In genomic region chr3:10816019-10816862, GRCh38 we compare ENCODE assay signal across 12 cellular contexts. TPM values are rescaled to one million over a fixed set of nuclear protein-coding genes. Genes with fewer than 3 reads are reported as not detected.
DNase-seq lines count a peak whose midpoint lies in the region; ATAC-seq and TF ChIP-seq lines count a peak whose summit lies in the region.
"Had no signal": no experiment of that assay in that cellular context is flagged by ENCODE, and none has a peak within 500 bp of the region (broad histone marks: within the 10 kb centered on the region; RNA-seq: fewer than 3 reads in every experiment).

SLC6A11 (plus strand) TSS chr3:10816228; CDS start chr3:10816266, 38 bp downstream.

- H3K27ac ChIP-seq in endodermal cell (ENCODE audit: low read depth, low read length) (no peak within 1 kb of the TSS), mesendoderm (ENCODE audit: low read depth, low read length) (no peak within 1 kb of the TSS)
- H3K27ac ChIP-seq: epithelial cell of prostate had no signal

- H3K4ac ChIP-seq in mesendoderm (ENCODE audit: low read depth, low read length), result no peak within 1 kb of the TSS

- H3K9ac ChIP-seq in endodermal cell (ENCODE audit: extremely low read depth, low read length, poor library complexity, severe bottlenecking) (no peak within 1 kb of the TSS), mesendoderm (ENCODE audit: low read length) (peak within 1 kb of the TSS; percentile 12)

- H3K4me3 Mint-ChIP-seq in endodermal cell (peak within 1 kb of the TSS; percentile 47), type B pancreatic cell (peak within 1 kb of the TSS; percentile 83)
- no peak within 1 kb of the TSS for H3K4me3 Mint-ChIP-seq in activated T-cell treated with anti-CD3 and anti-CD28 coated beads, Interleukin-2, amount 50 U/mL, for 24 hours
- H3K4me3 Mint-ChIP-seq: T-helper 1 cell treated with Interleukin-12 subunit alpha and Interleukin-12 subunit beta and Interleukin-4 antibody, amounts not matched to agents 30 μg/mL and 1 μg/mL, for 36 hours had no signal

- no peaks in the 10 kb centered on the region for H3K4me1 ChIP-seq in endodermal cell (ENCODE audit: control insufficient read depth, insufficient read depth, low read length)
- H3K4me1 ChIP-seq in mesendoderm (ENCODE audit: control insufficient read depth, low read depth, low read length), result no peaks in the 10 kb centered on the region

- H3K36me3 ChIP-seq in endodermal cell (ENCODE audit: control insufficient read depth, insufficient read depth, low read length) (no peaks in the 10 kb centered on the region), mesendoderm (ENCODE audit: control insufficient read depth, insufficient read depth, low read length) (no peaks in the 10 kb centered on the region)

- no peak within 1 kb of the TSS for H2BK5ac ChIP-seq in mesendoderm (ENCODE audit: low read length)

- no peak within 1 kb of the TSS for H3K18ac ChIP-seq in mesendoderm (ENCODE audit: low read length)

- H2AK5ac ChIP-seq in mesendoderm (ENCODE audit: low read length), result no peak within 1 kb of the TSS

- no peaks in the 10 kb centered on the region for H3K9me3 ChIP-seq in endodermal cell (ENCODE audit: control insufficient read depth, low read length)

- peak within 1 kb of the TSS; percentile 58 for H3K56ac ChIP-seq in mesendoderm (ENCODE audit: low read length)

- H3K27me3 Mint-ChIP-seq in endodermal cell (ENCODE audit: insufficient read depth) (peaks cover 70% of the 10 kb centered on the region), type B pancreatic cell (peaks cover 65% of the 10 kb centered on the region)
- H3K27me3 Mint-ChIP-seq in activated T-cell treated with anti-CD3 and anti-CD28 coated beads, Interleukin-2, amount 50 U/mL, for 24 hours, result peaks cover 53% of the 10 kb centered on the region

- peak; percentile 20 for DNase-seq in NCI-H345 (lab: John Stamatoyannopoulos, UW)
- DNase-seq in NCI-H345 treated with DMSO at 0.1 percent for 48 hours (lab: John Stamatoyannopoulos, UW; ENCODE audit: unreplicated experiment), result no peak
- peak; percentile 84 for DNase-seq in endodermal cell
- peak; percentile 56 for DNase-seq in mesendoderm
- DNase-seq in type B pancreatic cell (ENCODE audit: extremely low spot score, unreplicated experiment), result no peak
- DNase-seq in NCI-H1436 treated with DMSO at 0.1 percent for 48 hours (lab: John Stamatoyannopoulos, UW), result no peak
- no peak for DNase-seq in activated T-cell treated with anti-CD3 and anti-CD28 coated beads, Interleukin-2, amount 50 U/mL, for 24 hours
- DNase-seq: activated naive CD4-positive, alpha-beta T cell had no signal

- no peak within 1 kb of the TSS for H4K5ac ChIP-seq in mesendoderm (ENCODE audit: low read length)

- H3K4me1 Mint-ChIP-seq in endodermal cell (no peaks in the 10 kb centered on the region), type B pancreatic cell (ENCODE audit: unreplicated experiment) (no peaks in the 10 kb centered on the region)
- H3K4me1 Mint-ChIP-seq in activated T-cell treated with anti-CD3 and anti-CD28 coated beads, Interleukin-2, amount 50 U/mL, for 24 hours (ENCODE audit: low read depth), result peaks cover 3% of the 10 kb centered on the region

- 12 to 17% methylated on average over 38 to 96 of the region's 96 CpGs for WGBS in endodermal cell (ENCODE audit: insufficient coverage in 1 of 2, insufficient read length in 1 of 2), 2 experiments
- no CpG with 5 or more reads among the region's 96 CpGs for WGBS in mesendoderm (ENCODE audit: extremely low coverage, insufficient coverage, low lambda C conversion rate)

- peak within 1 kb of the TSS; percentile 0 for H3K4me2 ChIP-seq in mesendoderm (ENCODE audit: low read length)

- no peaks in the 10 kb centered on the region for H3K79me2 ChIP-seq in mesendoderm (ENCODE audit: control insufficient read depth, insufficient read depth, low read length)

- H3K27me3 ChIP-seq in endodermal cell (ENCODE audit: control insufficient read depth, insufficient read depth, low read length, poor library complexity, severe bottlenecking), result peaks cover 50% of the 10 kb centered on the region
- peaks cover 12% of the 10 kb centered on the region for H3K27me3 ChIP-seq in mesendoderm (ENCODE audit: insufficient read depth, low read length, poor library complexity)

- H3K27ac Mint-ChIP-seq in endodermal cell, result no peak within 1 kb of the TSS
- no peak within 1 kb of the TSS for H3K27ac Mint-ChIP-seq in type B pancreatic cell
- no peak within 1 kb of the TSS for H3K27ac Mint-ChIP-seq in activated T-cell treated with anti-CD3 and anti-CD28 coated beads, Interleukin-2, amount 50 U/mL, for 24 hours
- H3K27ac Mint-ChIP-seq: T-helper 1 cell treated with Interleukin-12 subunit alpha and Interleukin-12 subunit beta and Interleukin-4 antibody, amounts not matched to agents 30 μg/mL and 1 μg/mL, for 36 hours had no signal

- H3K79me1 ChIP-seq in mesendoderm (ENCODE audit: low read length), result no peaks in the 10 kb centered on the region

- H2BK15ac ChIP-seq in mesendoderm (replicated peaks; ENCODE audit: low read depth), result no peak within 1 kb of the TSS

- H3K36me3 Mint-ChIP-seq in endodermal cell (ENCODE audit: low read depth), result no peaks in the 10 kb centered on the region
- H3K36me3 Mint-ChIP-seq in type B pancreatic cell, result no peaks in the 10 kb centered on the region
- no peaks in the 10 kb centered on the region for H3K36me3 Mint-ChIP-seq in activated T-cell treated with anti-CD3 and anti-CD28 coated beads, Interleukin-2, amount 50 U/mL, for 24 hours (ENCODE audit: low read depth)

- H3K4me3 ChIP-seq in endodermal cell (ENCODE audit: low read length), result peak within 1 kb of the TSS; percentile 74
- no peak within 1 kb of the TSS for H3K4me3 ChIP-seq in mesendoderm (ENCODE audit: low read length)

- no peak for ATAC-seq in HG02870 (IDR thresholded peaks at IDR 0.05; ENCODE audit: unreplicated experiment)

- TF ChIP-seq CTCF in endodermal cell (conservative IDR thresholded peaks at IDR 0.05) (no peak), type B pancreatic cell (conservative IDR thresholded peaks at IDR 0.05) (no peak)

- no peak within 1 kb of the TSS for H2BK120ac ChIP-seq in mesendoderm (ENCODE audit: low read depth, low read length)

- H3K23ac ChIP-seq in mesendoderm (ENCODE audit: low read length), result no peak within 1 kb of the TSS

- H3K9me3 Mint-ChIP-seq in endodermal cell (no peaks in the 10 kb centered on the region), type B pancreatic cell (no peaks in the 10 kb centered on the region)
- no peaks in the 10 kb centered on the region for H3K9me3 Mint-ChIP-seq in activated T-cell treated with anti-CD3 and anti-CD28 coated beads, Interleukin-2, amount 50 U/mL, for 24 hours
- H3K9me3 Mint-ChIP-seq: T-helper 1 cell treated with Interleukin-12 subunit alpha and Interleukin-12 subunit beta and Interleukin-4 antibody, amounts not matched to agents 30 μg/mL and 1 μg/mL, for 36 hours had no signal

- no peak within 1 kb of the TSS for H4K8ac ChIP-seq in mesendoderm (ENCODE audit: low read depth, low read length)

RNA-seq across cellular contexts. Expression of gene SLC6A11, which starts in this region (rescaled TPM):
- total RNA-seq in endodermal cell (under 1 TPM; 0.27 to 0.73 TPM), type B pancreatic cell (ENCODE audit: low replicate concordance) (3.0 and 7.3 TPM in 2 replicates)
- polyA plus RNA-seq in endodermal cell (2013, experiment 1 of 2), result 0.82 TPM
- 0.70 TPM for polyA plus RNA-seq in endodermal cell (2013, experiment 2 of 2)
- 0.56 TPM for polyA plus RNA-seq in mesendoderm (2013, experiment 1 of 2)
- 0.55 TPM for polyA plus RNA-seq in mesendoderm (2013, experiment 2 of 2)
- total RNA-seq: A673 had no signal

Comparison
In these comparisons a context has a peak if more than half of its experiments do, and no peak if none do; other contexts are left out.
1. DNase-seq: peak in NCI-H345 (single experiment) and mesendoderm (single experiment); none in NCI-H345 treated with DMSO at 0.1 percent for 48 hours (single experiment), type B pancreatic cell (single experiment), NCI-H1436 treated with DMSO at 0.1 percent for 48 hours (single experiment) and activated T-cell treated with anti-CD3 and anti-CD28 coated beads, Interleukin-2, amount 50 U/mL, for 24 hours (single experiment).
2. Peak in DNase-seq and H3K4me3 ChIP-seq in endodermal cell; RNA of the gene not detected or under 1 TPM.